Comparison of ENCODE assay signal across 1 cellular context in the genomic region with DNA sequence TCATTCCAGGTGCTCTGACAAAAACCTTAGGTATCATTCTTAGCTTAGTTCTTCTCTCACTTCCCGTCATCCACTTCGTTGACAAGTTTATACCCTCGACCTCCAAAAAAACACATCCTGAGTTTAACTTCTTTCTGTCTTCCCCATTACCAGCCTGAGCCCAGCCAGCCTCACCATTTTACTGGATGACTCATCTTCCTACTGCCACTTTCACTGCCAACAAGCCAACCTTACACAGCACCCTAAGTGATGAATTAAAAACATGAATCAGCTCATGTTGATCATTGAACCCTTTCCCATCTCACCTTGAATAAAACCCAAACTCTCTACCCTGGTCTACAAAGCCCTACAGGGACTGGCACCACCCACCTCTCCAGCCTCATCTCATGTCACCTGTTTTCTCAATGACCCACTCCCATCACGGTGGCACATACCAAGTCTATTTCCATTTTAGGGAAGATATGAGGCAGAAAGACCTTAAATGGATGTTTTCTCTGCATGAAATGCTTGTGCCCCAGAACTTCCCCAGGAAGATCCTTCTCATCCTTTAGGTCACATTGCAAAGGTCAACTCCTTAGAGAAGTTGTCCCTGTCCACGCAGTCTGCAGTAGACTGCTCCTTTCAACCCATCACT.
TF ChIP-seq lines count a peak whose summit lies in the region.

No MANE protein-coding gene starts in this region.

TF ChIP-seq in GM23338, 12 proteins besides CTCF, POLR2A, EP300 and RAD21 (continued from another document):
- no peak for TF ChIP-seq ZNF462 (CRISPR knock-in tag; IDR thresholded peaks at IDR 0.05)
- TF ChIP-seq REST (IDR thresholded peaks at IDR 0.05; ENCODE audit: unreplicated experiment): no peak
- TF ChIP-seq NANOG (IDR thresholded peaks at IDR 0.05; ENCODE audit: borderline replicate concordance): no peak
- no peak for TF ChIP-seq ETS1 (IDR thresholded peaks at IDR 0.05)
- no peak for TF ChIP-seq CREB1 (CRISPR knock-in tag; IDR thresholded peaks at IDR 0.05; ENCODE audit: low read depth)
- no peak for TF ChIP-seq EZH2 (IDR thresholded peaks at IDR 0.05; ENCODE audit: low read depth, unreplicated experiment)
- no peak for TF ChIP-seq ZNF114 (CRISPR knock-in tag; IDR thresholded peaks at IDR 0.05)
- no peak for TF ChIP-seq EZH2phosphoT487 (IDR thresholded peaks at IDR 0.05; ENCODE audit: unreplicated experiment)
